ENCODE assay signal across 16 cellular contexts in the genomic region with DNA sequence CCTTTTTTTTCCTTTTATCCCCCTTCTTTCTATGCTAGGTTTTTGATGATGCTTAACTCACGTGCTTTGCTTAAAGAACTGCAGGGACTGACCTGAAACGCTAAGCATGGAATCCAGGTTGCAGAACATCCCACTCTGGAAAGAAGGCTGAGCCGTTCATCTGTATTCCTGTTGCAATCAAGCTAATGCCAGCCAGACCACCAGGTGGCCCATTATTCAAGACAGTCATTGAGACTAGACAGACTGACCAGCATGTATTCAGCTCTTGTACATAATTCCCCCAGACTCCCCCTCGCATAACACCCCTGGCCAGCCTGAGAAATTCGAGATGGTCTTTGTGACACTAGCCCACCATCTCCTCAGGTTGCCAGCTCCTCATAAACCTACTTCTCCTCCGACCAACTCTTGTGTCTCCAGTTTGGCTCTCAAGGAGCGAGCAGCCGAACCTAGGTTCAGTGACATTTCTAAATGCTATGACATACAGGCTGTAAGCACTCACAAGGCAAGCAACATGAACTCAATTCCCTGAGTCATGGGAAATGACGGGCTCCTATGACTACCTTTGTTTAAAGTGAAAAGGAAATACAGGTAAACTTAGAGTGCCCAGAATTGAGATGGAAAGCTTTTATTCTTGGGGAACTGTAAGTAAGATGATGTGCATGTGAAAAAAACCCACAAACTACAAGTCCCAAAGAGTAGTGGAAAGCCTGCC.
A peak's percentile ranks its signal among the peaks of the same experiment; 100 is the strongest.
DNase-seq lines count a peak whose midpoint lies in the region; ATAC-seq and TF ChIP-seq lines count a peak whose summit lies in the region.
"Had no signal": no experiment of that assay in that cellular context is flagged by ENCODE, and none has a peak within 500 bp of the region (broad histone marks: within the 10 kb centered on the region; RNA-seq: fewer than 3 reads in every experiment).

No MANE protein-coding gene starts in this region.

- H3K36me3 Mint-ChIP-seq in activated T-cell treated with anti-CD3 and anti-CD28 coated beads, Interleukin-2, amount 50 U/mL, for 24 hours (ENCODE audit: low read depth), result no peaks in the 10 kb centered on the region

- H3K27ac Mint-ChIP-seq in activated T-cell treated with anti-CD3 and anti-CD28 coated beads, Interleukin-2, amount 50 U/mL, for 24 hours, result no peak overlapping the region
- H3K27ac Mint-ChIP-seq: activated CD8-positive, alpha-beta T cell treated with anti-CD3 and anti-CD28 coated beads, Interleukin-2, amount 10 ng/mL, durations not matched to agents 7 days and 5 days; nephron had no signal

- no peak overlapping the region for H3K4me3 ChIP-seq in NB4 (ENCODE audit: low read depth, low read length)
- no peak overlapping the region for H3K4me3 ChIP-seq in cardiac fibroblast (replicated peaks in 1 of 2; ENCODE audit: low read depth in 2 of 2, low read length in 2 of 2)
- H3K4me3 ChIP-seq in left lung, result no peak overlapping the region
- H3K4me3 ChIP-seq: body of pancreas, heart right ventricle, SJSA1 had no signal

- H3K4me3 Mint-ChIP-seq in activated T-cell treated with anti-CD3 and anti-CD28 coated beads, Interleukin-2, amount 50 U/mL, for 24 hours, result no peak overlapping the region
- H3K4me3 Mint-ChIP-seq: activated CD8-positive, alpha-beta T cell treated with anti-CD3 and anti-CD28 coated beads, Interleukin-2, amount 10 ng/mL, durations not matched to agents 7 days and 5 days; nephron had no signal

- intact Hi-C loops in left lung (cut with DNase I), result no loop called here

- peaks cover 15% of the 10 kb centered on the region for H3K9me3 Mint-ChIP-seq in activated T-cell treated with anti-CD3 and anti-CD28 coated beads, Interleukin-2, amount 50 U/mL, for 24 hours

- no peak for ATAC-seq in left lung
- no peak for ATAC-seq in HG03139 (IDR thresholded peaks at IDR 0.05; ENCODE audit: unreplicated experiment)
- ATAC-seq: activated CD8-positive, alpha-beta T cell treated with anti-CD3 and anti-CD28 coated beads, Interleukin-2, amount 10 ng/mL, durations not matched to agents 7 days and 5 days; body of pancreas; heart right ventricle had no signal

- H3K27me3 Mint-ChIP-seq in activated T-cell treated with anti-CD3 and anti-CD28 coated beads, Interleukin-2, amount 50 U/mL, for 24 hours, result peaks cover 5% of the 10 kb centered on the region

- no peaks in the 10 kb centered on the region for H3K36me3 ChIP-seq in left lung
- H3K36me3 ChIP-seq: heart right ventricle, SJSA1 had no signal

- DNase-seq in Daoy (ENCODE audit: low read depth) (peak; percentile 25), NB4 (ENCODE audit: low read depth) (peak; percentile 18), cardiac fibroblast (ENCODE audit: low read depth in 2 of 2) (peak in 1 of 2 donors; percentile 22), left kidney (ENCODE audit: low read depth, low spot score) (peak; percentile 18), left lung (no peak)
- DNase-seq in activated T-cell treated with anti-CD3 and anti-CD28 coated beads, Interleukin-2, amount 50 U/mL, for 24 hours, result no peak
- no peak for DNase-seq in activated CD8-positive, alpha-beta memory T cell treated with anti-CD3 and anti-CD28 coated beads for 24 hours
- DNase-seq: activated CD8-positive, alpha-beta T cell treated with anti-CD3 and anti-CD28 coated beads, Interleukin-2, amount 10 ng/mL, durations not matched to agents 7 days and 5 days; activated effector memory CD4-positive, alpha-beta T cell treated with anti-CD3 and anti-CD28 coated beads, Interleukin-2, amount 50 U/mL, for 16 hours; heart right ventricle; retina had no signal

- no peak for TF ChIP-seq POLR2A in NB4 (IDR thresholded peaks at IDR 0.05; ENCODE audit: extremely low read depth, insufficient read length)

- peak; percentile 14 for TF ChIP-seq CTCF in NB4 (IDR thresholded peaks at IDR 0.05; ENCODE audit: low read depth, low read length)
- peak; percentile 14 for TF ChIP-seq CTCF in cardiac fibroblast (IDR thresholded peaks at IDR 0.05; ENCODE audit: low read depth, low read length)
- TF ChIP-seq CTCF in left lung (IDR thresholded peaks at IDR 0.05), result no peak

- no peaks in the 10 kb centered on the region for H3K27me3 ChIP-seq in left lung
- H3K27me3 ChIP-seq: body of pancreas, heart right ventricle, SJSA1 had no signal

- no peak overlapping the region for H3K27ac ChIP-seq in left lung
- H3K27ac ChIP-seq: body of pancreas, heart right ventricle, KMS-11, SJSA1 had no signal

- no peaks in the 10 kb centered on the region for H3K4me1 ChIP-seq in left lung
- H3K4me1 ChIP-seq: body of pancreas, heart right ventricle had no signal

- H3K4me1 Mint-ChIP-seq in activated T-cell treated with anti-CD3 and anti-CD28 coated beads, Interleukin-2, amount 50 U/mL, for 24 hours (ENCODE audit: low read depth), result no peaks in the 10 kb centered on the region
- H3K4me1 Mint-ChIP-seq: nephron had no signal

- peaks cover 0 to 21% of the 10 kb centered on the region in 2 donors for H3K9me3 ChIP-seq in left lung
- H3K9me3 ChIP-seq: SJSA1 had no signal

Comparison
In these comparisons a context has a peak if more than half of its experiments do, and no peak if none do; other contexts are left out.
1. DNase-seq: peak in Daoy (single experiment), NB4 (single experiment) and left kidney (single experiment); none in left lung (0 of 2), activated T-cell treated with anti-CD3 and anti-CD28 coated beads, Interleukin-2, amount 50 U/mL, for 24 hours (single experiment) and activated CD8-positive, alpha-beta memory T cell treated with anti-CD3 and anti-CD28 coated beads for 24 hours (single experiment).
2. CTCF ChIP-seq: peak in NB4 (single experiment) and cardiac fibroblast (single experiment); none in left lung (0 of 2).